ENCODE assay signal across 11 cellular contexts in the genomic region with DNA sequence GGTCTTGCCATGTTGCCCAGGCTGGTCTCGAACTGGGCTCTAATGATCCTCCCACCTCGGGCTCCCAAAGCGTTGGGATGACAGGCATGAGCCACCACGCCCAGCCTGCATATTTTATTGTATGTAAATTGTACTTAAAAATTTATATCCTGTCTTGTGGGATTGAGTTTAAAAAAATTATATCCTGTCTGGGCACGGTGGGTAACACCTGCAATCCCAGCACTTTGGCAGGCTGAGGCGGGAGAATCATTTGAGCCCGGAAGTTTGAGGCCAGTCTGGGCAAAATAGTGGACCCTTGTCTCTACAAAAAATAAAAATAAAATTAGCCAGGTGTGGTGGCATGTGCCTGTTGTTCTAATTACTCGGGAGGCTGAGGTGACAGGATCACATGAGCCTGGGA. TPM values are rescaled to one million over a fixed set of nuclear protein-coding genes. Genes with fewer than 3 reads are reported as not detected.
"Had no signal": no experiment of that assay in that cellular context is flagged by ENCODE, and none has a peak within 500 bp of the region (broad histone marks: within the 10 kb centered on the region; RNA-seq: fewer than 3 reads in every experiment).

No MANE protein-coding gene starts in this region.

- H3K27ac ChIP-seq: GM23248, HL-60 had no signal

- ATAC-seq: HCT116, HepG2 had no signal

- H3K4me3 ChIP-seq: GM23248, HAP-1 had no signal

- H3K27ac Mint-ChIP-seq: HFFc6, IgD-negative memory B cell had no signal

- H3K36me3 ChIP-seq: HAP-1 had no signal

- DNase-seq: GM23248, GOT3, H7, HFFc6 had no signal

- H3K4me1 ChIP-seq: HAP-1 had no signal

- H3K9me3 ChIP-seq: HAP-1 had no signal

- H3K9me3 Mint-ChIP-seq: HFFc6 had no signal

- H3K4me3 Mint-ChIP-seq: HFFc6 had no signal

- H3K27me3 Mint-ChIP-seq: IgD-negative memory B cell had no signal

- H3K36me3 Mint-ChIP-seq: IgD-negative memory B cell had no signal

RNA-seq across cellular contexts. Expression of a gene that starts 13.9 kb away (rescaled TPM):
- total RNA-seq: GM23248, H4, H7, HFFc6, HT1080 had no signal
- polyA plus RNA-seq: GM23248, IgD-negative memory B cell had no signal

RNA-seq across cellular contexts. Expression of a gene that starts 28.2 kb away (rescaled TPM):
- total RNA-seq: GM23248, H4, HepG2, HFFc6, HT1080 had no signal
- polyA plus RNA-seq: GM23248, IgD-negative memory B cell had no signal

RNA-seq across cellular contexts. Expression of a gene that starts 50.5 kb away (rescaled TPM):
- total RNA-seq: HepG2 had no signal
